31 cellular contexts compared by ENCODE assay signal in genomic region chr3:190192807-190193206, GRCh38.
"Had no signal": no experiment of that assay in that cellular context is flagged by ENCODE, and none has a peak within 500 bp of the region (broad histone marks: within the 10 kb centered on the region; RNA-seq: fewer than 3 reads in every experiment).

No MANE protein-coding gene starts in this region.

- H3K27me3 ChIP-seq: brain microvascular endothelial cell, foreskin keratinocyte, heart right ventricle, left lung, ovary, uterus had no signal

- H3K4me1 ChIP-seq: foreskin keratinocyte, heart right ventricle, left lung, lower lobe of right lung, prostate gland, uterus had no signal

- ATAC-seq: esophagus mucosa; foreskin keratinocyte; heart right ventricle; left lung; lower lobe of right lung; mucosa of descending colon; natural killer cell treated with Interleukin-12 subunit alpha and Interleukin-12 subunit beta and Interleukin-15 and Interleukin-18, amount 100 ng/mL, for 72 hours; sciatic nerve had no signal

- FAIRE-seq: astrocyte, islet of Langerhans had no signal

- H3K27ac ChIP-seq: brain microvascular endothelial cell, foreskin keratinocyte, heart right ventricle, left lung, lower lobe of right lung, ovary, prostate gland, skin epidermis, uterus, WERI-Rb-1 had no signal

- H3K9me3 ChIP-seq: heart right ventricle, left lung, lower lobe of right lung, mucosa of descending colon, ovary, prostate gland, uterus had no signal

- H3K4me3 ChIP-seq: heart right ventricle, left lung, lower lobe of right lung, mucosa of descending colon, ovary, prostate gland, skin epidermis, uterus had no signal

- H3K36me3 ChIP-seq: brain microvascular endothelial cell, heart right ventricle, left lung, lower lobe of right lung, ovary, prostate gland, uterus, WERI-Rb-1 had no signal

- DNase-seq: activated CD4-positive, alpha-beta memory T cell treated with anti-CD3 and anti-CD28 coated beads for 36 hours; activated CD4-positive, alpha-beta T cell treated with anti-CD3 and anti-CD28 coated beads, Interleukin-2, amount 10 ng/mL, durations not matched to agents 24 days and 14 days; activated CD8-positive, alpha-beta memory T cell treated with anti-CD3 and anti-CD28 coated beads, Interleukin-2, amount 50 U/mL, for 48 hours; activated gamma-delta T cell treated with Interleukin-2 at 50 U/mL for 16 hours; activated naive CD4-positive, alpha-beta T cell treated with anti-CD3 and anti-CD28 coated beads, Interleukin-2, amount 50 U/mL, for 16 hours; activated T-cell treated with anti-CD3 and anti-CD28 coated beads, Interleukin-2, amount 50 U/mL, for 24 hours; amniotic stem cell; caudate nucleus; endodermal cell; foreskin keratinocyte; heart right ventricle; left lung; lower lobe of right lung; mucosa of descending colon; ovary; retina; stimulated activated CD4-positive, alpha-beta T cell treated with anti-CD3 and anti-CD28 coated beads, Interleukin-12 subunit alpha, Interleukin-12 subunit beta, amount 100 ng/mL, for 4 hours; stimulated activated CD4-positive, alpha-beta T cell treated with anti-CD3 and anti-CD28 coated beads, Interleukin-4, amount 100 ng/mL, for 1 hour; stimulated activated naive CD8-positive, alpha-beta T cell treated with anti-CD3 and anti-CD28 coated beads, Interleukin-15, amount 100 ng/mL, for 72 hours; substantia nigra; T-helper 9 cell; uterus; WERI-Rb-1 had no signal
